9 cellular contexts compared by ENCODE assay signal in genomic region chr9:129954868-129955550, GRCh38.
DNase-seq lines count a peak whose midpoint lies in the region; ATAC-seq and TF ChIP-seq lines count a peak whose summit lies in the region.
"Had no signal": no experiment of that assay in that cellular context is flagged by ENCODE, and none has a peak within 500 bp of the region (broad histone marks: within the 10 kb centered on the region; RNA-seq: fewer than 3 reads in every experiment).

No MANE protein-coding gene starts in this region.

- peak overlapping the region; percentile 29 to 64 for H3K4me3 Mint-ChIP-seq in activated T-cell treated with anti-CD3 and anti-CD28 coated beads, Interleukin-2, amount 50 U/mL, for 72 hours
- H3K4me3 Mint-ChIP-seq in WTC11: no peak overlapping the region

- DNase-seq in activated T-cell treated with anti-CD3 and anti-CD28 coated beads, Interleukin-2, amount 50 U/mL, for 72 hours: no peak
- no peak for DNase-seq in activated T-cell treated with anti-CD3 and anti-CD28 coated beads, Interleukin-2, amount 50 U/mL, for 1 hour
- no peak for DNase-seq in WTC11 (ENCODE audit: low spot score)
- no peak for DNase-seq in left ventricle myocardium superior
- DNase-seq in upper lobe of right lung: no peak
- no peak for DNase-seq in NCI-H2171 treated with DMSO at 0.1 percent for 48 hours (lab: John Stamatoyannopoulos, UW)
- no peak for DNase-seq in cerebellar cortex (ENCODE audit: low spot score)
- no peak for DNase-seq in HT-29 (ENCODE audit: low spot score)
- DNase-seq: NCI-H2227 treated with DMSO at 0.1 percent for 48 hours had no signal

- intact Hi-C loops in left ventricle myocardium superior (cut with micrococcal nuclease) (no loop called here), upper lobe of right lung (cut with DNase I) (no loop called here)

- POLR2A ChIA-PET in WTC11 (lab: Charles Lee): no interaction called here

- H3K4me1 Mint-ChIP-seq in activated T-cell treated with anti-CD3 and anti-CD28 coated beads, Interleukin-2, amount 50 U/mL, for 72 hours (ENCODE audit: low read depth): peaks cover 71% of the 10 kb centered on the region
- no peaks in the 10 kb centered on the region for H3K4me1 Mint-ChIP-seq in WTC11

- H3K27me3 Mint-ChIP-seq in activated T-cell treated with anti-CD3 and anti-CD28 coated beads, Interleukin-2, amount 50 U/mL, for 72 hours (ENCODE audit: low read depth): no peaks in the 10 kb centered on the region
- H3K27me3 Mint-ChIP-seq in WTC11 (ENCODE audit: low read depth): no peaks in the 10 kb centered on the region

- H3K9me3 ChIP-seq in upper lobe of right lung: no peaks in the 10 kb centered on the region

- H3K27ac ChIP-seq in upper lobe of right lung: peak overlapping the region; percentile 63

- H3K4me3 ChIP-seq in upper lobe of right lung: no peak overlapping the region

- ATAC-seq in activated T-cell treated with anti-CD3 and anti-CD28 coated beads, Interleukin-2, amount 50 U/mL, for 72 hours (replicated peaks in 1 of 2): no peak
- ATAC-seq in WTC11: no peak
- ATAC-seq in left ventricle myocardium superior: peak; percentile 25
- ATAC-seq in upper lobe of right lung: peak; percentile 75

- H3K36me3 Mint-ChIP-seq in activated T-cell treated with anti-CD3 and anti-CD28 coated beads, Interleukin-2, amount 50 U/mL, for 72 hours (ENCODE audit: insufficient read depth in 2 of 2): peaks cover 23 to 68% of the 10 kb centered on the region in 2 donors
- H3K36me3 Mint-ChIP-seq in WTC11: peaks cover 16% of the 10 kb centered on the region

- H3K27me3 ChIP-seq in upper lobe of right lung: no peaks in the 10 kb centered on the region

- H3K27ac Mint-ChIP-seq in activated T-cell treated with anti-CD3 and anti-CD28 coated beads, Interleukin-2, amount 50 U/mL, for 72 hours: peak overlapping the region; percentile 95
- H3K27ac Mint-ChIP-seq in WTC11: peak overlapping the region; percentile 51; the same call in 1 of the 2 replicates

- peaks cover 42% of the 10 kb centered on the region for H3K36me3 ChIP-seq in upper lobe of right lung

- TF ChIP-seq CTCF in WTC11 (IDR thresholded peaks at IDR 0.05) (no peak), upper lobe of right lung (IDR thresholded peaks at IDR 0.05) (no peak)

- peaks cover 10% of the 10 kb centered on the region for H3K4me1 ChIP-seq in upper lobe of right lung

- CTCF ChIA-PET in WTC11 (lab: Charles Lee): interaction anchor here (0.9 kb wide), 1 partner anchor 16 kb away, joined by 3 read pairs; no protein-coding TSS in a partner anchor

- H3K9me3 Mint-ChIP-seq in activated T-cell treated with anti-CD3 and anti-CD28 coated beads, Interleukin-2, amount 50 U/mL, for 72 hours: peaks cover 0 to 2% of the 10 kb centered on the region in 2 donors
- H3K9me3 Mint-ChIP-seq in WTC11: no peaks in the 10 kb centered on the region

TF ChIP-seq in WTC11, 78 proteins besides CTCF, POLR2A, EP300 and RAD21 (continues in another document):
- no peak for TF ChIP-seq ZNF423 (CRISPR knock-in tag; IDR thresholded peaks at IDR 0.05)
- TF ChIP-seq NFE2L1 (CRISPR knock-in tag; IDR thresholded peaks at IDR 0.05): no peak
- TF ChIP-seq PRDM15 (CRISPR knock-in tag; IDR thresholded peaks at IDR 0.05): no peak
- TF ChIP-seq SOX15 (CRISPR knock-in tag; IDR thresholded peaks at IDR 0.05): no peak
- TF ChIP-seq FOXK1 (CRISPR knock-in tag; IDR thresholded peaks at IDR 0.05): no peak
- no peak for TF ChIP-seq STAT6 (CRISPR knock-in tag; conservative IDR thresholded peaks at IDR 0.05; ENCODE audit: low read depth)
- no peak for TF ChIP-seq JAZF1 (CRISPR knock-in tag; IDR thresholded peaks at IDR 0.05)
- TF ChIP-seq SP1 (CRISPR knock-in tag; conservative IDR thresholded peaks at IDR 0.05): no peak
- no peak for TF ChIP-seq ESRRA (CRISPR knock-in tag; IDR thresholded peaks at IDR 0.05; ENCODE audit: borderline replicate concordance)
- no peak for TF ChIP-seq ZBTB43 (CRISPR knock-in tag; IDR thresholded peaks at IDR 0.05)
- no peak for TF ChIP-seq PRRX2 (CRISPR knock-in tag; IDR thresholded peaks at IDR 0.05)
- no peak for TF ChIP-seq ARID4B (CRISPR knock-in tag; IDR thresholded peaks at IDR 0.05; ENCODE audit: borderline replicate concordance)

Comparison
In these comparisons a context has a peak if more than half of its experiments do, and no peak if none do; other contexts are left out.
1. ATAC-seq: peak in left ventricle myocardium superior (single experiment) and upper lobe of right lung (single experiment); none in activated T-cell treated with anti-CD3 and anti-CD28 coated beads, Interleukin-2, amount 50 U/mL, for 72 hours (0 of 2) and WTC11 (single experiment).